8 cellular contexts compared by ENCODE assay signal in the genomic region with DNA sequence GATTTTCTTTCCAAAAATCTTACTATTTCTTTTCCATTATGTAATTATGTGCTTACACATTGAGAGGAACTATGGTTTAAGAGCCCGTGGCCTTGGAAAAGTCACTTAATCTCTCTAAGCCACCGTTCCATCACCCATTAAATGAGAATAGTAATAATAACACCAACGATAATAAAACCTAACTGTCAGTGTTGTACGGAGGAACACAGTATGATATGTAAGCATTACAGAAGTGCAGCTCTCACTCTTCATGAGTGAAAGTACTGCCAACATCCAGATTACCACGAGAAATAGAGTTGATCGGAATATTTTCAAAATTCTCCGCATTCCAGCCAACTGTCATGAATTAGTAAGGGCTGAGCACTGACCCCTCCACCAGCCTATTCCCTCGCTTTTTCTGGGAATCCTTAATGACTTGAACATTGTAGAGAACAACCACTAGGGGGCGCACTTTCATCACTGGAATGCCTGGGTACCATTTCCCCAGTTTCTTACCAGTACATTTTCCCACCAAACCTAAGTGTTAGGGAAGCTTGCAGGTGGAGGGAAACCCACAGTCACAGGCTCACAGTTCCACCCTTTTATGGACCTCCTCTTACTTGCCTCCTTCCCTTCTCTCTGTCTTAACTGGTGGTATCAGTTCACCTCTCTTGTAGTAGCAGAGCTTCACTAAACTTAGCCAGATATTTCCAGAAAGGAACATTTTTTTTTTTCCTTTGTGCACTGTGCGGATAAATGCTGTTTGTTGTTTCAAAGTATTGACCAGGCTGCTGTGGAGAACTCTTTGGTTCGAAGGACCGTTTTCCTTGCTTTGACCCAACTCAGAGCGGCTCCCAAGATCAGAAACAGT. TPM values are rescaled to one million over a fixed set of nuclear protein-coding genes. Genes with fewer than 3 reads are reported as not detected.
DNase-seq lines count a peak whose midpoint lies in the region; ATAC-seq and TF ChIP-seq lines count a peak whose summit lies in the region.

No MANE protein-coding gene starts in this region.

- no peaks in the 10 kb centered on the region for H3K79me1 ChIP-seq in neuronal stem cell (ENCODE audit: low read depth, low read length)

- no peak overlapping the region for H2BK15ac ChIP-seq in neuronal stem cell (ENCODE audit: low read length)

- no peak overlapping the region for H3K23ac ChIP-seq in neuronal stem cell (ENCODE audit: low read depth, low read length, poor library complexity)

- H3K4me2 ChIP-seq in neuronal stem cell (ENCODE audit: insufficient read depth, low read length, poor library complexity, severe bottlenecking) = no peak overlapping the region

- TF ChIP-seq POLR2A in erythroblast (IDR thresholded peaks at IDR 0.05; ENCODE audit: low read length) = no peak

- no peak overlapping the region for H3K14ac ChIP-seq in neuronal stem cell (ENCODE audit: low read length)

- no peak overlapping the region for H3K4ac ChIP-seq in neuronal stem cell (ENCODE audit: low read length)

- no peak overlapping the region for H2BK5ac ChIP-seq in neuronal stem cell (ENCODE audit: low read length)

- H3K4me1 ChIP-seq in neuronal stem cell (ENCODE audit: control insufficient read depth in 2 of 2, insufficient read depth in 1 of 2, low read depth in 1 of 2, low read length in 2 of 2) = no peaks in the 10 kb centered on the region

- no peak overlapping the region for H3K18ac ChIP-seq in neuronal stem cell (ENCODE audit: low read length)

- no peak overlapping the region for H2BK12ac ChIP-seq in neuronal stem cell (ENCODE audit: low read length)

- H3K4me3 ChIP-seq in neuronal stem cell (ENCODE audit: low read length in 2 of 2) = no peak overlapping the region

- H3K9ac ChIP-seq in neuronal stem cell (ENCODE audit: low read depth, low read length, poor library complexity) = no peak overlapping the region

- no peaks in the 10 kb centered on the region for H3K36me3 ChIP-seq in neuronal stem cell (replicated peaks in 1 of 2; ENCODE audit: control insufficient read depth in 2 of 2, insufficient read depth in 2 of 2, low read length in 2 of 2)

- no peak overlapping the region for H2BK120ac ChIP-seq in neuronal stem cell (ENCODE audit: low read depth, low read length)

- no CpG with 5 or more reads among the region's 13 CpGs for WGBS in neuronal stem cell (ENCODE audit: extremely low coverage in 2 of 2, insufficient read length in 2 of 2, insufficient replicate concordance in 1 of 2), 2 donors

- no peak overlapping the region for H4K8ac ChIP-seq in neuronal stem cell (ENCODE audit: low read depth, low read length)

- H3K9me3 ChIP-seq in neuronal stem cell (replicated peaks in 1 of 2; ENCODE audit: control insufficient read depth in 2 of 2, insufficient read depth in 1 of 2, low read depth in 1 of 2, low read length in 2 of 2) = no peaks in the 10 kb centered on the region

- no peak overlapping the region for H2AK5ac ChIP-seq in neuronal stem cell (ENCODE audit: low read depth, low read length)

- ATAC-seq in GM21723 (IDR thresholded peaks at IDR 0.05; ENCODE audit: unreplicated experiment) (no peak), GM21390 (IDR thresholded peaks at IDR 0.05; ENCODE audit: unreplicated experiment) (no peak)

- peaks cover 0 to 19% (median 0%) of the 10 kb centered on the region in 3 experiments for H3K27me3 ChIP-seq in neuronal stem cell (ENCODE audit: control insufficient read depth in 3 of 3, insufficient read depth in 3 of 3, low read depth in 1 of 3, low read length in 3 of 3)

- H3K27ac ChIP-seq in neuronal stem cell (replicated peaks; ENCODE audit: low read length) = no peak overlapping the region

- H2AFZ ChIP-seq in neuronal stem cell (ENCODE audit: low read length) = no peak overlapping the region

- H4K91ac ChIP-seq in neuronal stem cell (ENCODE audit: low read depth, low read length, poor library complexity) = no peak overlapping the region

- DNase-seq in A172 (ENCODE audit: low spot score) (peak; percentile 68), EH (ENCODE audit: low read depth) (peak; percentile 61), NCI-H1930 (lab: John Stamatoyannopoulos, UW) (peak; percentile 6 to 44), erythroblast (lab: John Stamatoyannopoulos, UW) (peak; percentile 51 to 80), neuronal stem cell (ENCODE audit: low spot score) (peak; percentile 75)
- DNase-seq in activated CD4-positive, alpha-beta T cell treated with anti-CD3 and anti-CD28 coated beads for 48 hours = peak; percentile 47

RNA-seq across cellular contexts. Expression of gene NKX2-3, which starts 27.8 kb away (rescaled TPM):
- total RNA-seq in A172 (2014; rRNA removed; shearing (Covaris generic)) = 0.19 and 1.2 TPM in 2 replicates
- polyA plus RNA-seq in neuronal stem cell (2013, experiment 1 of 2) = 0.01 TPM
- polyA plus RNA-seq in neuronal stem cell (2013, experiment 2 of 2) = not detected

RNA-seq across cellular contexts. Expression of gene SLC25A28, which starts 59.7 kb away (rescaled TPM):
- total RNA-seq in A172 (2014; rRNA removed; shearing (Covaris generic)) = 17.4 and 18.2 TPM in 2 replicates
- 23.8 TPM for polyA plus RNA-seq in neuronal stem cell (2013, experiment 1 of 2)
- 24.1 TPM for polyA plus RNA-seq in neuronal stem cell (2013, experiment 2 of 2)

Comparison
In these comparisons a context has a peak if more than half of its experiments do, and no peak if none do; other contexts are left out.
1. DNase-seq: peak in every context shown above with its lines; median percentile 75 in neuronal stem cell; 68 in A172; 66 in erythroblast; 61 in EH; 47 in activated CD4-positive, alpha-beta T cell treated with anti-CD3 and anti-CD28 coated beads for 48 hours; 25 in NCI-H1930.